Comparison of ENCODE assay signal across 1 cellular context in genomic region chr1:93565496-93566221, GRCh38.
TF ChIP-seq lines count a peak whose summit lies in the region.

No MANE protein-coding gene starts in this region.

TF ChIP-seq in WTC11, 78 proteins besides CTCF, POLR2A, EP300 and RAD21 (continued from another document):
- TF ChIP-seq ZNF532 (CRISPR knock-in tag; IDR thresholded peaks at IDR 0.05; ENCODE audit: borderline replicate concordance) = no peak
- no peak for TF ChIP-seq GTF2I (CRISPR knock-in tag; conservative IDR thresholded peaks at IDR 0.05)
- no peak for TF ChIP-seq ZNF416 (CRISPR knock-in tag; IDR thresholded peaks at IDR 0.05)
- no peak for TF ChIP-seq SOX15 (CRISPR knock-in tag; IDR thresholded peaks at IDR 0.05)
- TF ChIP-seq FOXK1 (CRISPR knock-in tag; IDR thresholded peaks at IDR 0.05) = no peak
- no peak for TF ChIP-seq ZNF138 (CRISPR knock-in tag; conservative IDR thresholded peaks at IDR 0.05)
- TF ChIP-seq TEAD4 (CRISPR knock-in tag; IDR thresholded peaks at IDR 0.05) = no peak
- TF ChIP-seq SMAD3 (CRISPR knock-in tag; IDR thresholded peaks at IDR 0.05; ENCODE audit: borderline replicate concordance) = no peak
- no peak for TF ChIP-seq TCF7 (CRISPR knock-in tag; IDR thresholded peaks at IDR 0.05; ENCODE audit: low read depth)
- TF ChIP-seq CREM (CRISPR knock-in tag; IDR thresholded peaks at IDR 0.05) = no peak
- TF ChIP-seq FOXP4 (CRISPR knock-in tag; IDR thresholded peaks at IDR 0.05) = no peak
- TF ChIP-seq ETV6 (CRISPR knock-in tag; IDR thresholded peaks at IDR 0.05) = no peak
